22 cellular contexts compared by ENCODE assay signal in genomic region chr20:58700823-58701222, GRCh38. TPM values are rescaled to one million over a fixed set of nuclear protein-coding genes. Genes with fewer than 3 reads are reported as not detected.
DNase-seq lines count a peak whose midpoint lies in the region; ATAC-seq and TF ChIP-seq lines count a peak whose summit lies in the region.
"Had no signal": no experiment of that assay in that cellular context is flagged by ENCODE, and none has a peak within 500 bp of the region (broad histone marks: within the 10 kb centered on the region; RNA-seq: fewer than 3 reads in every experiment).

No MANE protein-coding gene starts in this region.

- no peak overlapping the region for H3K4me3 ChIP-seq in right atrium auricular region
- H3K4me3 ChIP-seq in adrenal gland: no peak overlapping the region
- H3K4me3 ChIP-seq in transverse colon: no peak overlapping the region
- H3K4me3 ChIP-seq: SK-N-MC, upper lobe of left lung had no signal

- H3K36me3 ChIP-seq in right atrium auricular region (peaks cover 51% of the 10 kb centered on the region), adrenal gland (replicated peaks in 1 of 2) (peaks cover 0 to 86% of the 10 kb centered on the region in 2 donors), transverse colon (peaks cover 0 to 22% (median 4%) of the 10 kb centered on the region in 4 donors)

- in situ Hi-C loops in transverse colon (cut with MboI; ENCODE audit: low pct_ligation_motif_present in 1 of 4, low pct_unique_long_range_greater_than_20kb in 1 of 4, low sequenced_read_pairs in 3 of 4): no loop called here

- H3K9me3 ChIP-seq in right atrium auricular region (no peaks in the 10 kb centered on the region), adrenal gland (replicated peaks in 1 of 3) (no peaks in the 10 kb centered on the region), transverse colon (no peaks in the 10 kb centered on the region)
- H3K9me3 ChIP-seq: upper lobe of left lung had no signal

- H3K27me3 ChIP-seq in right atrium auricular region: no peaks in the 10 kb centered on the region
- H3K27me3 ChIP-seq in adrenal gland: no peaks in the 10 kb centered on the region
- H3K27me3 ChIP-seq in transverse colon: no peaks in the 10 kb centered on the region
- H3K27me3 ChIP-seq: brain microvascular endothelial cell, upper lobe of left lung had no signal

- WGBS in adrenal gland, 4 donors: 80 to 93% (median 91%) methylated on average over 3 to 11 of the region's 11 CpGs
- 92% methylated on average over 10 of the region's 11 CpGs; no CpG with 5 or more reads in 1 of the 2 donors for WGBS in transverse colon (ENCODE audit: low coverage in 1 of 2), 2 donors

- TF ChIP-seq EP300 in transverse colon (IDR thresholded peaks at IDR 0.05; ENCODE audit: low read depth): no peak

- TF ChIP-seq POLR2A in adrenal gland (IDR thresholded peaks at IDR 0.05) (no peak), transverse colon (IDR thresholded peaks at IDR 0.05) (no peak)

- DNase-seq in Right ventricle myocardium superior (peak; percentile 45), right atrium auricular region (ENCODE audit: low spot score) (no peak), adrenal gland (peak in 4 of 7 donors; percentile 4 to 13 (median 6)), mesenteric fat pad (ENCODE audit: low spot score) (peak; percentile 73), transverse colon (peak; percentile 5), cerebellar cortex (ENCODE audit: low spot score) (no peak), SHP77 treated with DMSO at 0.1 percent for 48 hours (lab: John Stamatoyannopoulos, UW) (no peak)
- DNase-seq: activated gamma-delta T cell treated with Interleukin-2 at 50 U/mL for 16 hours; activated T-cell treated with anti-CD3 and anti-CD28 coated beads for 4 hours; brain microvascular endothelial cell; CD8-positive, alpha-beta memory T cell; effector CD8-positive, alpha-beta T cell; erythroblast; GOT3; kidney glomerular epithelial cell; mesendoderm; NCI-H187; NCI-H2171 treated with DMSO at 0.1 percent for 48 hours; NCI-H69 had no signal

- no peak overlapping the region for H3K27ac ChIP-seq in right atrium auricular region
- H3K27ac ChIP-seq in adrenal gland: no peak overlapping the region
- no peak overlapping the region for H3K27ac ChIP-seq in transverse colon
- H3K27ac ChIP-seq: brain microvascular endothelial cell, SK-N-MC, upper lobe of left lung had no signal

- intact Hi-C loops in Right ventricle myocardium superior (cut with DNase I) (no loop called here), adrenal gland (cut with DNase I) (no loop called here), transverse colon (cut with DNase I; ENCODE audit: low total_unique reads) (no loop called here)

- H3K4me1 ChIP-seq in right atrium auricular region (no peaks in the 10 kb centered on the region), adrenal gland (replicated peaks in 1 of 2) (no peaks in the 10 kb centered on the region), transverse colon (no peaks in the 10 kb centered on the region)
- H3K4me1 ChIP-seq: upper lobe of left lung had no signal

- no peak for TF ChIP-seq CTCF in right atrium auricular region (IDR thresholded peaks at IDR 0.05)
- TF ChIP-seq CTCF in adrenal gland (IDR thresholded peaks at IDR 0.05): no peak
- no peak for TF ChIP-seq CTCF in transverse colon (IDR thresholded peaks at IDR 0.05)

- no peak for ATAC-seq in Right ventricle myocardium superior (ENCODE audit: poor library complexity)
- ATAC-seq in HG03469 (IDR thresholded peaks at IDR 0.05; ENCODE audit: unreplicated experiment): no peak

RNA-seq across cellular contexts. Expression of gene NPEPL1, which starts 8.2 kb away (rescaled TPM):
- 24.4 TPM for total RNA-seq in Right ventricle myocardium superior
- 10 to 100 TPM; 12.2 to 14.1 TPM for total RNA-seq in right atrium auricular region
- 10 to 100 TPM; 16.1 to 63.5 (median 35.2) TPM for total RNA-seq in adrenal gland
- 100 to 1,000 TPM in 2 of 3 donors, 1 to 10 TPM in 1; 9.3 to 158 (median 104) TPM for polyA plus RNA-seq in adrenal gland
- total RNA-seq in mesenteric fat pad: 42.3 TPM
- total RNA-seq in transverse colon: 100 to 1,000 TPM in 1 of 4 donors, 10 to 100 TPM in 3; 33.3 to 109 (median 66.9) TPM

RNA-seq across cellular contexts. Expression of gene STX16, which starts 49.7 kb away (rescaled TPM):
- total RNA-seq in Right ventricle myocardium superior: 21.8 TPM
- total RNA-seq in right atrium auricular region: 10 to 100 TPM; 20.9 to 26.1 TPM
- total RNA-seq in adrenal gland: 10 to 100 TPM; 29.3 to 65.2 (median 43.6) TPM
- polyA plus RNA-seq in adrenal gland: 100 to 1,000 TPM in 1 of 3 donors, 10 to 100 TPM in 2; 33.4 to 134 (median 82.5) TPM
- 44.9 TPM for total RNA-seq in mesenteric fat pad
- 100 to 1,000 TPM in 1 of 4 donors, 10 to 100 TPM in 3; 52.3 to 146 (median 77.0) TPM for total RNA-seq in transverse colon

Comparison
In these comparisons a context has a peak if more than half of its experiments do, and no peak if none do; other contexts are left out.
1. DNase-seq: peak in Right ventricle myocardium superior (single experiment), adrenal gland (4 of 7), mesenteric fat pad (single experiment) and transverse colon (single experiment); none in right atrium auricular region (single experiment), cerebellar cortex (single experiment) and SHP77 treated with DMSO at 0.1 percent for 48 hours (single experiment).